1 cellular context compared by ENCODE assay signal in the genomic region with DNA sequence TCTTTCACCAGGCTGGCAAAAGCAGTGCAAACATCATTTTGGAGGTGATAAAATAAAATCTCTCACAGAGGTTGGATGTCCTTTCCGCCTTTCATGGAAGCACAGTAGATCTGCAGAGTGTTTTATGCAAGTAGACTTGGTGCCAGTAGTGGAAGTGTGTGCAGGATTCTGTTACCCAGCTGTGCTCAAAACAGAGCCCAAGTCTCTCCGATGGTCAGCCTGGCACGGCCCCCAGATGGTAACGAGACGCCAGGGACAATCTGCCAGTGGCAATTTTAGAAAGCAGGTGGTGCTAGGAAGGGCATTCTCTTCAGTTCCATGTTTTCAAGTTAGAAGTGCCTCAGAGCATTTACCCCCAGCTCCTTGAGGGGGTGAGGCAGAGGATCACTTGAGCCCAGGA.
TF ChIP-seq lines count a peak whose summit lies in the region.

No MANE protein-coding gene starts in this region.

TF ChIP-seq in H1, 55 proteins besides CTCF, POLR2A, EP300 and RAD21:
- TF ChIP-seq SAP30 (IDR thresholded peaks at IDR 0.05; ENCODE audit: insufficient read depth, insufficient replicate concordance, low read length): no peak
- TF ChIP-seq TBP (IDR thresholded peaks at IDR 0.05; ENCODE audit: low read depth, low read length): no peak
- TF ChIP-seq SP2 (IDR thresholded peaks at IDR 0.05; ENCODE audit: low read length): no peak
- TF ChIP-seq CBX8 (IDR thresholded peaks at IDR 0.05; ENCODE audit: borderline replicate concordance, low read depth, low read length): no peak
- TF ChIP-seq ASH2L (IDR thresholded peaks at IDR 0.05; ENCODE audit: low read length): no peak
- no peak for TF ChIP-seq EZH2 (IDR thresholded peaks at IDR 0.05; ENCODE audit: low read depth, low read length, severe bottlenecking)
- TF ChIP-seq CHD2 (IDR thresholded peaks at IDR 0.05; ENCODE audit: low read length): no peak
- TF ChIP-seq GTF2F1 (IDR thresholded peaks at IDR 0.05; ENCODE audit: borderline replicate concordance, low read depth, low read length): no peak
- TF ChIP-seq YY1 (IDR thresholded peaks at IDR 0.05; ENCODE audit: low read depth, low read length): no peak
- TF ChIP-seq SRF (IDR thresholded peaks at IDR 0.05; ENCODE audit: low read depth, low read length): no peak
- no peak for TF ChIP-seq CBX5 (IDR thresholded peaks at IDR 0.05; ENCODE audit: low read depth, low read length)
- TF ChIP-seq, protein P1, sequence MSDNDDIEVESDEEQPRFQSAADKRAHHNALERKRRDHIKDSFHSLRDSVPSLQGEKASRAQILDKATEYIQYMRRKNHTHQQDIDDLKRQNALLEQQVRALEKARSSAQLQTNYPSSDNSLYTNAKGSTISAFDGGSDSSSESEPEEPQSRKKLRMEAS (IDR thresholded peaks at IDR 0.05): no peak
- no peak for TF ChIP-seq TAF7 (optimal IDR thresholded peaks at IDR 0.05; ENCODE audit: borderline replicate concordance, low read depth, low read length)
- no peak for TF ChIP-seq EGR1 (IDR thresholded peaks at IDR 0.05; ENCODE audit: borderline replicate concordance, low read depth, low read length)
- TF ChIP-seq ZNF274 (IDR thresholded peaks at IDR 0.05; ENCODE audit: borderline replicate concordance, extremely low read depth, low read length): no peak
- no peak for TF ChIP-seq POLR2AphosphoS5 (IDR thresholded peaks at IDR 0.05; ENCODE audit: low read depth, low read length)
- TF ChIP-seq HDAC2 (IDR thresholded peaks at IDR 0.05; ENCODE audit: borderline replicate concordance in 1 of 2, low read depth in 2 of 2, low read length in 2 of 2): no peak
- TF ChIP-seq CHD1 (IDR thresholded peaks at IDR 0.05; ENCODE audit: low read depth, low read length): no peak
- TF ChIP-seq BRCA1 (IDR thresholded peaks at IDR 0.05; ENCODE audit: low read depth, low read length): no peak
